In genomic region chr16:689175-689897, GRCh38 we compare ENCODE assay signal across 8 cellular contexts. TPM values are rescaled to one million over a fixed set of nuclear protein-coding genes. Genes with fewer than 3 reads are reported as not detected.
DNase-seq lines count a peak whose midpoint lies in the region; ATAC-seq and TF ChIP-seq lines count a peak whose summit lies in the region.

No MANE protein-coding gene starts in this region.

- no peaks in the 10 kb centered on the region for H3K27me3 Mint-ChIP-seq in activated T-cell treated with anti-CD3 and anti-CD28 coated beads, Interleukin-2, amount 50 U/mL, for 72 hours (ENCODE audit: low read depth)

- H3K4me3 Mint-ChIP-seq in activated T-cell treated with anti-CD3 and anti-CD28 coated beads, Interleukin-2, amount 50 U/mL, for 72 hours: peak overlapping the region; percentile 90 to 93

- WGBS in lower leg skin, 2 donors: 77 to 83% methylated on average over 24 of the region's 26 CpGs
- 81 to 90% methylated on average over 24 of the region's 26 CpGs for WGBS in tibial nerve, 2 donors

- no peak for DNase-seq in activated T-cell treated with anti-CD3 and anti-CD28 coated beads, Interleukin-2, amount 50 U/mL, for 72 hours
- no peak for DNase-seq in activated T-cell treated with anti-CD3 and anti-CD28 coated beads, Interleukin-2, amount 50 U/mL, for 48 hours
- DNase-seq in astrocyte of the cerebellum (ENCODE audit: low read depth) (no peak), lower leg skin (ENCODE audit: low spot score in 2 of 2) (no peak), tibial nerve (ENCODE audit: low spot score in 2 of 2) (no peak), HT-29 (ENCODE audit: low spot score) (no peak)

- H3K4me3 ChIP-seq in astrocyte of the cerebellum (ENCODE audit: low read depth, low read length) (peak overlapping the region; percentile 87), lower leg skin (ENCODE audit: low read depth, poor library complexity, severe bottlenecking) (peak overlapping the region; percentile 86), tibial nerve (peak overlapping the region; percentile 63 to 99 (median 82))

- TF ChIP-seq POLR2A in lower leg skin (IDR thresholded peaks at IDR 0.05) (no peak), tibial nerve (IDR thresholded peaks at IDR 0.05) (no peak)

- H3K9me3 Mint-ChIP-seq in activated T-cell treated with anti-CD3 and anti-CD28 coated beads, Interleukin-2, amount 50 U/mL, for 72 hours: no peaks in the 10 kb centered on the region

- H3K4me1 ChIP-seq in tibial nerve: peaks cover 0 to 57% (median 24%) of the 10 kb centered on the region in 4 donors

- H3K27ac Mint-ChIP-seq in activated T-cell treated with anti-CD3 and anti-CD28 coated beads, Interleukin-2, amount 50 U/mL, for 72 hours: peak overlapping the region; percentile 93

- in situ Hi-C loops in astrocyte of the cerebellum (cut with HindIII; ENCODE audit: low sequenced_read_pairs): no loop called here

- no peak for TF ChIP-seq EP300 in tibial nerve (IDR thresholded peaks at IDR 0.05)

- peaks cover 0 to 32% (median 0%) of the 10 kb centered on the region in 3 donors for H3K36me3 ChIP-seq in tibial nerve

- no peak for ATAC-seq in activated T-cell treated with anti-CD3 and anti-CD28 coated beads, Interleukin-2, amount 50 U/mL, for 72 hours (replicated peaks in 1 of 2)
- ATAC-seq in HG03196 (IDR thresholded peaks at IDR 0.05; ENCODE audit: unreplicated experiment): no peak
- no peak for ATAC-seq in HG03469 (IDR thresholded peaks at IDR 0.05; ENCODE audit: unreplicated experiment)

- H3K4me1 Mint-ChIP-seq in activated T-cell treated with anti-CD3 and anti-CD28 coated beads, Interleukin-2, amount 50 U/mL, for 72 hours (ENCODE audit: low read depth): peaks cover 28% of the 10 kb centered on the region

- TF ChIP-seq CTCF in astrocyte of the cerebellum (IDR thresholded peaks at IDR 0.05; ENCODE audit: low read depth, low read length, missing control alignments): no peak
- no peak for TF ChIP-seq CTCF in lower leg skin (IDR thresholded peaks at IDR 0.05)
- no peak for TF ChIP-seq CTCF in tibial nerve (IDR thresholded peaks at IDR 0.05)

- peaks cover 0 to 23% of the 10 kb centered on the region in 2 donors for H3K27me3 ChIP-seq in tibial nerve

- peak overlapping the region in 3 of 4 donors; percentile 88 to 94 (median 90) for H3K27ac ChIP-seq in tibial nerve

- intact Hi-C loops in lower leg skin (cut with DNase I; ENCODE audit: low total_unique reads): no loop called here

- no peaks in the 10 kb centered on the region for H3K9me3 ChIP-seq in tibial nerve

- H3K36me3 Mint-ChIP-seq in activated T-cell treated with anti-CD3 and anti-CD28 coated beads, Interleukin-2, amount 50 U/mL, for 72 hours (ENCODE audit: insufficient read depth in 2 of 2): peaks cover 1% of the 10 kb centered on the region in 2 donors

RNA-seq across cellular contexts. Expression of gene WDR24, which starts 0.9 kb away (rescaled TPM):
- total RNA-seq in activated T-cell treated with anti-CD3 and anti-CD28 coated beads, Interleukin-2, amount 50 U/mL, for 72 hours: 10 to 100 TPM; 20.5 to 22.9 TPM
- total RNA-seq in lower leg skin (10 to 100 TPM; 13.8 to 21.8 (median 15.5) TPM), tibial nerve (10 to 100 TPM; 13.1 to 18.2 (median 15.8) TPM)
- 5.9 and 6.2 TPM in 2 replicates for total RNA-seq in HT-29 (2014; rRNA removed; shearing (Covaris generic))

RNA-seq across cellular contexts. Expression of gene JMJD8, which starts 5.2 kb away (rescaled TPM):
- 10 to 100 TPM; 15.7 to 20.7 TPM for total RNA-seq in activated T-cell treated with anti-CD3 and anti-CD28 coated beads, Interleukin-2, amount 50 U/mL, for 72 hours
- total RNA-seq in lower leg skin: 10 to 100 TPM; 41.8 to 90.5 (median 82.3) TPM
- total RNA-seq in tibial nerve: 100 to 1,000 TPM in 2 of 4 donors, 10 to 100 TPM in 2; 83.1 to 119 (median 101) TPM
- total RNA-seq in HT-29 (2014; rRNA removed; shearing (Covaris generic)): 154 and 176 TPM in 2 replicates

RNA-seq across cellular contexts. Expression of gene STUB1, which starts 9.1 kb away (rescaled TPM):
- total RNA-seq in activated T-cell treated with anti-CD3 and anti-CD28 coated beads, Interleukin-2, amount 50 U/mL, for 72 hours: 10 to 100 TPM; 53.6 to 70.4 TPM
- 100 to 1,000 TPM; 195 to 272 (median 198) TPM for total RNA-seq in lower leg skin
- 100 to 1,000 TPM; 152 to 213 (median 186) TPM for total RNA-seq in tibial nerve
- total RNA-seq in HT-29 (2014; rRNA removed; shearing (Covaris generic)): 258 and 295 TPM in 2 replicates

RNA-seq across cellular contexts. Expression of gene RHBDL1, which starts 13.9 kb away (rescaled TPM):
- total RNA-seq in activated T-cell treated with anti-CD3 and anti-CD28 coated beads, Interleukin-2, amount 50 U/mL, for 72 hours: 1 to 10 TPM; 3.5 to 5.8 TPM
- total RNA-seq in lower leg skin (1 to 10 TPM; 1.4 to 5.3 (median 2.6) TPM), tibial nerve (1 to 10 TPM in 3 of 4 donors, under 1 TPM in 1; 0.90 to 3.5 (median 1.9) TPM)
- 7.8 and 8.2 TPM in 2 replicates for total RNA-seq in HT-29 (2014; rRNA removed; shearing (Covaris generic))

RNA-seq across cellular contexts. Expression of gene FBXL16, which starts 16.3 kb away (rescaled TPM):
- total RNA-seq in activated T-cell treated with anti-CD3 and anti-CD28 coated beads, Interleukin-2, amount 50 U/mL, for 72 hours: 1 to 10 TPM; 8.8 TPM
- 10 to 100 TPM; 18.3 to 33.6 (median 25.2) TPM for total RNA-seq in lower leg skin
- 1 to 10 TPM; 1.5 to 5.7 (median 3.5) TPM for total RNA-seq in tibial nerve
- 0.29 and 1.5 TPM in 2 replicates for total RNA-seq in HT-29 (2014; rRNA removed; shearing (Covaris generic))
